In the genomic region with DNA sequence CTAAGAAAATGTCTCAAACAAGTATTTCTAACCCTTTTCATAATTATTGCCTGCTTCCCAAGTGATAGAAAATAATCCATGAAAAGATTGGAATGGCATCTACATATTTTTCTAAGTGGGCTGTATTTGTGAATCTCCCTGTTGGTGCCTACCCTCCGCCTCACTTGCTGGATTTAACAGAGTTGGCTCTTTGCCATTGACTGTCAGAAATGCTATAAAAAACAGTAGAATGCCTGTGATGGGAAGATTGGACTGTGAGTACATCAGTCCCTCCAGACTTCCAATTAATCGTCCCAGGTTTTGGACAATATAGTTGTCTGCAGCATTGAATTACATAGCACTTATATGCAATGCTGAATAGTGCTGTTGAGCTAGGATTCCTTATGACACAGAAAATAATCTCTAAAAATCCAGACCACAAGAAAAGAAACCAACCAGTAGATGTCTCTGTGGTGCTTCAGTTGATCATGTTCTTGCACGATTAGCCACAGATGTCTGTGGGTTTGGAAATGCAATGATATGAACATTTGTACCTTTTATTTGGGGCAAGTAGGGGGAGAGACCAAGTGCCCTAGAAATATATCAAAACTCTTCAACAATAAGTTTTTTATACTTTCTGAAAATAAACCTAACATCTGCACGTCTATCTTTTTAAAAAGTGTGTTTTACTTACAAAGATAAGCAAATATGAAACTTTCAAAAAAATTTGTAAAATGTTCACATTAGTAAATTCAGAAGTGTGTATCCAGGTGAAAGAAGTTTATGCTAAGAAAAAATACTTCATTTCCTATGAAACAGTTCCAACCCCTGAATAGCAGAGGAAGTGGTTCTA, we compare ENCODE assay signal across 9 cellular contexts.
DNase-seq lines count a peak whose midpoint lies in the region; ATAC-seq and TF ChIP-seq lines count a peak whose summit lies in the region.
"Had no signal": no experiment of that assay in that cellular context is flagged by ENCODE, and none has a peak within 500 bp of the region (broad histone marks: within the 10 kb centered on the region; RNA-seq: fewer than 3 reads in every experiment).

No MANE protein-coding gene starts in this region.

- H3K4me3 ChIP-seq in right atrium auricular region, result no peak overlapping the region
- H3K4me3 ChIP-seq in Panc1 (ENCODE audit: low read depth in 2 of 2, low read length in 2 of 2), result no peak overlapping the region
- H3K4me3 ChIP-seq in esophagus muscularis mucosa, result no peak overlapping the region

- peaks cover 3% of the 10 kb centered on the region for H3K9me3 Mint-ChIP-seq in nephron
- H3K9me3 Mint-ChIP-seq: dendritic cell treated with granulocyte-macrophage colony-stimulating factor and Interleukin-4, amounts not matched to agents 40 ng/mL and 50 ng/mL, for 4 days had no signal

- no peaks in the 10 kb centered on the region for H3K27me3 Mint-ChIP-seq in nephron (ENCODE audit: low read depth)

- in situ Hi-C loops in Panc1 (cut with HindIII; ENCODE audit: low pct_unique_long_range_greater_than_20kb, low sequenced_read_pairs), result no loop called here

- POLR2A ChIA-PET in Panc1 (lab: Charles Lee), result no interaction called here

- H3K9me3 ChIP-seq in right atrium auricular region, result peaks cover 0 to 9% of the 10 kb centered on the region in 2 donors
- no peaks in the 10 kb centered on the region for H3K9me3 ChIP-seq in Panc1 (ENCODE audit: control insufficient read depth, insufficient read depth, low read depth, low read length)
- H3K9me3 ChIP-seq in esophagus muscularis mucosa, result peaks cover 0 to 7% (median 0%) of the 10 kb centered on the region in 4 donors

- TF ChIP-seq CTCF in right atrium auricular region (IDR thresholded peaks at IDR 0.05) (peak in 1 of 2 donors; percentile 54), Panc1 (IDR thresholded peaks at IDR 0.05) (peak; percentile 36; the same call in 1 of the 2 replicates), nephron (IDR thresholded peaks at IDR 0.05; ENCODE audit: unreplicated experiment in 3 of 3) (peak; percentile 52 to 68 (median 59)), esophagus muscularis mucosa (IDR thresholded peaks at IDR 0.05) (peak in 1 of 3 experiments; percentile 31)

- no peaks in the 10 kb centered on the region for H3K36me3 ChIP-seq in right atrium auricular region
- H3K36me3 ChIP-seq in Panc1 (ENCODE audit: control insufficient read depth, insufficient read depth, low read length), result no peaks in the 10 kb centered on the region
- H3K36me3 ChIP-seq in esophagus muscularis mucosa, result no peaks in the 10 kb centered on the region

- no peak for TF ChIP-seq POLR2A in esophagus muscularis mucosa (IDR thresholded peaks at IDR 0.05; ENCODE audit: low read depth)

- H3K36me3 Mint-ChIP-seq in nephron (ENCODE audit: low read depth), result no peaks in the 10 kb centered on the region

- peak overlapping the region in 2 of 3 experiments; percentile 22 to 23 for H3K27ac Mint-ChIP-seq in nephron
- H3K27ac Mint-ChIP-seq: dendritic cell treated with granulocyte-macrophage colony-stimulating factor and Interleukin-4, amounts not matched to agents 40 ng/mL and 50 ng/mL, for 4 days had no signal

- intact Hi-C loops in Right ventricle myocardium inferior (cut with DNase I), result loop anchor here (2.0 kb wide), 1 partner anchor 303 kb away; no protein-coding TSS in a partner anchor
- intact Hi-C loops in Panc1 (cut with micrococcal nuclease; ENCODE audit: unreplicated experiment), result loop anchor here (1.0 kb wide), 1 partner anchor 304 kb away; no protein-coding TSS in a partner anchor
- intact Hi-C loops in esophagus muscularis mucosa (cut with DNase I), result loop anchor here (5.0 kb wide), 1 partner anchor 303 kb away; no protein-coding TSS in a partner anchor

- H3K4me1 ChIP-seq in right atrium auricular region, result no peaks in the 10 kb centered on the region
- H3K4me1 ChIP-seq in Panc1 (ENCODE audit: control insufficient read depth, insufficient read depth, low read length), result no peaks in the 10 kb centered on the region
- no peaks in the 10 kb centered on the region for H3K4me1 ChIP-seq in esophagus muscularis mucosa

- BruUV-seq in Panc1 (replicated peaks; lab: Mats Ljungman, UMichigan), result no TSS peak

- peaks cover 20% of the 10 kb centered on the region for H3K4me1 Mint-ChIP-seq in nephron

- no peaks in the 10 kb centered on the region for H3K27me3 ChIP-seq in right atrium auricular region
- H3K27me3 ChIP-seq in Panc1 (ENCODE audit: control insufficient read depth, insufficient read depth, low read length), result no peaks in the 10 kb centered on the region
- H3K27me3 ChIP-seq in esophagus muscularis mucosa, result no peaks in the 10 kb centered on the region

- 39% methylated on average over 4 of the region's 4 CpGs for WGBS in esophagus muscularis mucosa

- CTCF ChIA-PET in Panc1 (lab: Charles Lee), result interaction anchor here (1.0 to 1.4 kb wide), 2 partner anchors 274 to 304 kb away, joined by 3 to 4 read pairs; no protein-coding TSS in a partner anchor

- no peak overlapping the region for H3K27ac ChIP-seq in right atrium auricular region
- H3K27ac ChIP-seq in Panc1 (ENCODE audit: low read length), result no peak overlapping the region
- H3K27ac ChIP-seq in esophagus muscularis mucosa (replicated peaks in 1 of 4), result no peak overlapping the region

- ATAC-seq in Right ventricle myocardium inferior, result peak; percentile 37
- ATAC-seq in Panc1, result peak; percentile 85
- ATAC-seq in HG03469 (IDR thresholded peaks at IDR 0.05; ENCODE audit: unreplicated experiment), result no peak

- no peak overlapping the region for H3K4me3 Mint-ChIP-seq in nephron
- H3K4me3 Mint-ChIP-seq: dendritic cell treated with granulocyte-macrophage colony-stimulating factor and Interleukin-4, amounts not matched to agents 40 ng/mL and 50 ng/mL, for 4 days had no signal

- no peak for DNase-seq in Right ventricle myocardium inferior (ENCODE audit: missing footprints)
- DNase-seq in right atrium auricular region (ENCODE audit: low spot score), result no peak
- DNase-seq in HuH-7 (ENCODE audit: low spot score), result peak; percentile 43
- peak; percentile 73 for DNase-seq in Panc1 (ENCODE audit: low read depth, low spot score)
- DNase-seq in epidermal melanocyte (ENCODE audit: insufficient read length, low spot score), result peak; percentile 66
- DNase-seq in esophagus muscularis mucosa (ENCODE audit: extremely low spot score), result no peak

- TF ChIP-seq EP300 in esophagus muscularis mucosa (IDR thresholded peaks at IDR 0.05), result no peak

Comparison
In these comparisons a context has a peak if more than half of its experiments do, and no peak if none do; other contexts are left out.
1. DNase-seq: peak in HuH-7 (single experiment), Panc1 (single experiment) and epidermal melanocyte (single experiment); none in Right ventricle myocardium inferior (single experiment), right atrium auricular region (single experiment) and esophagus muscularis mucosa (single experiment).